1 cellular context compared by ENCODE assay signal in the genomic region with DNA sequence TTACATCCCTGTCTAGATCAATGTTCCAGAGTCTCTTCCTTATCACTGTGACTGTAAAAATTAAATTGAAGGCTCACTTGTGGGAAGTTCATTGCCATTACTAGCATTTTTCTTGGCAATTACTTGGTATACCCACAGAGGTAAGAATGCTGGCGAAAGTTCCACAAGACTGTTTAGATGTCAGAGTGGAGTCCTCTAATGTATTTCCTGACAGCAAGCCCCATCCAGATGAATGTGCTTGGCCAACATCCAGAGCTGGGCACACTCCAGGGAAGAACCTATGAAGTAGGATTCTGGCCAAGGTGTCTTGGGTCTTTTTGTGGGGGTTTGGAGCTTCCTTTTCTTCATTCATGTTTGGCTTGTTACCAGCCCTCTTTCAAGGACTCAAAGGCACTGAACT.
TF ChIP-seq lines count a peak whose summit lies in the region.

No MANE protein-coding gene starts in this region.

TF ChIP-seq in SK-N-SH, 30 proteins besides CTCF, POLR2A, EP300 and RAD21 (continued from another document):
- TF ChIP-seq, protein P1, sequence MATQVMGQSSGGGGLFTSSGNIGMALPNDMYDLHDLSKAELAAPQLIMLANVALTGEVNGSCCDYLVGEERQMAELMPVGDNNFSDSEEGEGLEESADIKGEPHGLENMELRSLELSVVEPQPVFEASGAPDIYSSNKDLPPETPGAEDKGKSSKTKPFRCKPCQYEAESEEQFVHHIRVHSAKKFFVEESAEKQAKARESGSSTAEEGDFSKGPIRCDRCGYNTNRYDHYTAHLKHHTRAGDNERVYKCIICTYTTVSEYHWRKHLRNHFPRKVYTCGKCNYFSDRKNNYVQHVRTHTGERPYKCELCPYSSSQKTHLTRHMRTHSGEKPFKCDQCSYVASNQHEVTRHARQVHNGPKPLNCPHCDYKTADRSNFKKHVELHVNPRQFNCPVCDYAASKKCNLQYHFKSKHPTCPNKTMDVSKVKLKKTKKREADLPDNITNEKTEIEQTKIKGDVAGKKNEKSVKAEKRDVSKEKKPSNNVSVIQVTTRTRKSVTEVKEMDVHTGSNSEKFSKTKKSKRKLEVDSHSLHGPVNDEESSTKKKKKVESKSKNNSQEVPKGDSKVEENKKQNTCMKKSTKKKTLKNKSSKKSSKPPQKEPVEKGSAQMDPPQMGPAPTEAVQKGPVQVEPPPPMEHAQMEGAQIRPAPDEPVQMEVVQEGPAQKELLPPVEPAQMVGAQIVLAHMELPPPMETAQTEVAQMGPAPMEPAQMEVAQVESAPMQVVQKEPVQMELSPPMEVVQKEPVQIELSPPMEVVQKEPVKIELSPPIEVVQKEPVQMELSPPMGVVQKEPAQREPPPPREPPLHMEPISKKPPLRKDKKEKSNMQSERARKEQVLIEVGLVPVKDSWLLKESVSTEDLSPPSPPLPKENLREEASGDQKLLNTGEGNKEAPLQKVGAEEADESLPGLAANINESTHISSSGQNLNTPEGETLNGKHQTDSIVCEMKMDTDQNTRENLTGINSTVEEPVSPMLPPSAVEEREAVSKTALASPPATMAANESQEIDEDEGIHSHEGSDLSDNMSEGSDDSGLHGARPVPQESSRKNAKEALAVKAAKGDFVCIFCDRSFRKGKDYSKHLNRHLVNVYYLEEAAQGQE (IDR thresholded peaks at IDR 0.05; ENCODE audit: low read depth, low read length): no peak
- TF ChIP-seq RFX5 (IDR thresholded peaks at IDR 0.05; ENCODE audit: low read length) (no peak), FOSL2 (IDR thresholded peaks at IDR 0.05; ENCODE audit: borderline replicate concordance, low read depth) (no peak), MXI1 (IDR thresholded peaks at IDR 0.05; ENCODE audit: low read depth, low read length) (no peak), TAF1 (IDR thresholded peaks at IDR 0.05; ENCODE audit: borderline replicate concordance, low read depth, low read length) (no peak)
